ENCODE assay signal across 8 cellular contexts in the genomic region with DNA sequence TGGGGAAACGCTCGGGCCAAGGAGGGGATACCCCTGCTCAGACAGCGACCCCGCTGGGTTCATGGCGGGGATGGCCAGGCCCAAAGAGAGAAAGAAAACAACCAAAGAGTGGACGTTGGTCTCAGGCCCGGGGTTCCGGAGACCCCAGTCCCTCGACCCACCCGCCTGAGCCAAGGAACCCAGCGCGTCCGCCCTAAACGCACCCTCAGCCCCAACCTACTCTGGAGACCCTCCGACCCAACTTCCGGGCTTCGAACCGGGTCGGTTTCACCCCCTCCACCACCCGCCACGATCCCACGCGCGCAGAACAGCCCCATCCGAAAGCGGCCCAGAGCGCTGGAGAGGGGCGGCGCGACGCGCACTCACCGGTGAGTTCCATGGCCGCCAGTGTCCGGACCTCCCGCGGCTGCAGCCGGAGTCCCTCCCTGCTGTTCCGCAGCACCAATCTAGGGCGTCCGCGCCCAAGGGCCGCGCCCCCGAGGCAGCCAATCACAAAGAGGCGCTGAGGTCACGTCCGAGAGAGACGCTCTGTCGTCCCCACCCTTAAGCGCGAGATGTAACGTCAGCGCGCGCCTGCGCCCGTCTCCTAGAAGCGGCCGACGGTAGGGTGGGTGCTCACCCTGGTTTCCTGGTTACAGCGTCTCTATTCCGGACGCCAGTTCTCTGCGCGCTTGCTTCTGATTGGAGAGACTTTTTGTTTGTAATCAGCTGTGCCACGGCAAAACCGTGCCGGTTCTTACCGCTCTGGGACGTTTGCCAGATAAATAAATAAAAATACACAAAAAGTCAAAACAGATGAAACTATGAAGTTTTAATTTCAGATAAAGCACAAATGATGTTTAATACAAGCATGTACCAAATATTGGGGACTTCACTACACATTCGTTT. TPM values are rescaled to one million over a fixed set of nuclear protein-coding genes. Genes with fewer than 3 reads are reported as not detected.
A peak's percentile ranks its signal among the peaks of the same experiment; 100 is the strongest.
DNase-seq lines count a peak whose midpoint lies in the region; ATAC-seq and TF ChIP-seq lines count a peak whose summit lies in the region.

A gene with protein sequence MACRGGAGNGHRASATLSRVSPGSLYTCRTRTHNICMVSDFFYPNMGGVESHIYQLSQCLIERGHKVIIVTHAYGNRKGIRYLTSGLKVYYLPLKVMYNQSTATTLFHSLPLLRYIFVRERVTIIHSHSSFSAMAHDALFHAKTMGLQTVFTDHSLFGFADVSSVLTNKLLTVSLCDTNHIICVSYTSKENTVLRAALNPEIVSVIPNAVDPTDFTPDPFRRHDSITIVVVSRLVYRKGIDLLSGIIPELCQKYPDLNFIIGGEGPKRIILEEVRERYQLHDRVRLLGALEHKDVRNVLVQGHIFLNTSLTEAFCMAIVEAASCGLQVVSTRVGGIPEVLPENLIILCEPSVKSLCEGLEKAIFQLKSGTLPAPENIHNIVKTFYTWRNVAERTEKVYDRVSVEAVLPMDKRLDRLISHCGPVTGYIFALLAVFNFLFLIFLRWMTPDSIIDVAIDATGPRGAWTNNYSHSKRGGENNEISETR (minus strand): TSS at position 389 of the 888 bp plus-strand sequence. CDS start 3,593 bp downstream, outside the sequence.

- TF ChIP-seq CTCF in activated B cell treated with CpG ODN at 0.5 μM for 24 hours (IDR thresholded peaks at IDR 0.05), result no peak

- POLR2A ChIA-PET in activated B cell treated with CpG ODN at 0.5 μM for 24 hours (lab: Charles Lee), result interaction anchor here (0.9 kb wide), 1 partner anchor 520 kb away, joined by 3 read pairs; a partner anchor contains a TSS

- no peaks in the 10 kb centered on the region for H3K9me3 Mint-ChIP-seq in activated B cell treated with CpG ODN at 0.5 μM for 24 hours

- peak; percentile 68 for TF ChIP-seq POLR2A in GM18951 (IDR thresholded peaks at IDR 0.05; ENCODE audit: extremely low read depth, insufficient read depth, insufficient read length)

- in situ Hi-C loops in GM18951 (cut with MboI; ENCODE audit: low sequenced_read_pairs, unreplicated experiment), result no loop called here

- peak within 1 kb of the TSS; percentile 91 for H3K27ac Mint-ChIP-seq in activated B cell treated with CpG ODN at 0.5 μM for 24 hours

- H3K27me3 Mint-ChIP-seq in activated B cell treated with CpG ODN at 0.5 μM for 24 hours, result no peaks in the 10 kb centered on the region

- peak; percentile 99 for ATAC-seq in HG03196 (IDR thresholded peaks at IDR 0.05; ENCODE audit: unreplicated experiment)
- peak; percentile 94 for ATAC-seq in activated B cell treated with CpG ODN at 0.5 μM for 24 hours (ENCODE audit: low read depth)

- peak within 1 kb of the TSS; percentile 94 for H3K4me3 Mint-ChIP-seq in activated B cell treated with CpG ODN at 0.5 μM for 24 hours

- H3K36me3 Mint-ChIP-seq in activated B cell treated with CpG ODN at 0.5 μM for 24 hours (ENCODE audit: low read depth), result peaks cover 14% of the 10 kb centered on the region

- DNase-seq in AG08395 (ENCODE audit: low spot score) (peak; percentile 92), NCI-H345 (lab: John Stamatoyannopoulos, UW) (peak; percentile 98), activated B cell treated with CpG ODN at 0.5 μM for 24 hours (peak; percentile 77), iris pigment epithelial cell (ENCODE audit: low read depth) (peak; percentile 96)
- peak; percentile 93 for DNase-seq in central memory CD4-positive, alpha-beta T cell
- peak; percentile 80 to 82 for DNase-seq in stimulated activated CD4-positive, alpha-beta T cell treated with anti-CD3 and anti-CD28 coated beads, Interleukin-12 subunit alpha, Interleukin-12 subunit beta, amount 100 ng/mL, for 24 hours (ENCODE audit: low read depth in 2 of 2)

- intact Hi-C loops in activated B cell treated with CpG ODN at 0.5 μM for 24 hours (cut with micrococcal nuclease), result loop anchor here (1.0 to 10.0 kb wide), 9 partner anchors 340 to 1683 kb away; a partner anchor contains a TSS

- H3K4me1 Mint-ChIP-seq in activated B cell treated with CpG ODN at 0.5 μM for 24 hours, result peaks cover 19% of the 10 kb centered on the region

- CTCF ChIA-PET in activated B cell treated with CpG ODN at 0.5 μM for 24 hours (lab: Charles Lee), result interaction anchor here (1.0 kb wide), 2 partner anchors 10 to 14 kb away, joined by 3 to 4 read pairs; no protein-coding TSS in a partner anchor

RNA-seq across cellular contexts. Expression of the gene that starts here (rescaled TPM):
- 15.7 and 24.9 TPM in 2 replicates for total RNA-seq in activated B cell treated with CpG ODN at 0.5 μM for 24 hours

Comparison
In these comparisons a context has a peak if more than half of its experiments do, and no peak if none do; other contexts are left out.
1. Peak in every context shown above with its lines: DNase-seq and ATAC-seq.